8 cellular contexts compared by ENCODE assay signal in the genomic region with DNA sequence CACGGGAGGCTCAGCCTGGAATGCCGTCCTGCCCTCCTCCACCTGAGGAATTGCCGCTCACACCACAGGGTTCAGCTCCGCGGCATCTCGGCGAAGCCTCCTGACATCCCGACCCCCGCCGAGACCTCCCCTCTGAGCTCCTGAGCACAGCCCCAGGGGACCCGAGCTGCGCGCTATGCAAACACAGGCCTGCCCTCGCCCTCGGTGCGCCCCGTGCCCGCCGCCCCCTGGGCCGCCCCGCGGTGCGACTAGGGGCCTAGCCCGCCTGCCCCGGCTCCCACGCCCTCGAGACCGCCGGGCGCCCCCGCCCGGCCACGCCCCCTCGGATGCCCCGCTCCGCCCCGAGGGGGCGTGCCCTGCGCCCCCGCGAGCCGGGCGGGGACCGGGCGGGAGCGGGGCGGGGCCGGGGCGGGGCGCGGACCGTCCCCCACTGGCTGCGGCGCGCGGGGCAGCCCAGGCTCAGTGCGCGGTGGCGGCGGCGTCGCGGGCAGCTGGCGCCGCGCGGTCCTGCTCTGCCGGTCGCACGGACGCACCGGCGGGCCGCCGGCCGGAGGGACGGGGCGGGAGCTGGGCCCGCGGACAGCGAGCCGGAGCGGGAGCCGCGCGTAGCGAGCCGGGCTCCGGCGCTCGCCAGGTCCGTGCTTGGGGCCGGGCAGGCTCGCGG. TPM values are rescaled to one million over a fixed set of nuclear protein-coding genes. Genes with fewer than 3 reads are reported as not detected.
DNase-seq lines count a peak whose midpoint lies in the region; ATAC-seq lines count a peak whose summit lies in the region.

FGFR3 (plus strand) TSS at position 462 of the 664 bp plus-strand sequence. CDS start 642 bp downstream, outside the sequence.

- H3K4me3 ChIP-seq in CD4-positive, CD25-positive, alpha-beta regulatory T cell (ENCODE audit: low read depth, low read length) = no peak within 1 kb of the TSS
- peak within 1 kb of the TSS; percentile 59 for H3K4me3 ChIP-seq in rectal smooth muscle tissue (ENCODE audit: low read length)

- H3K4me1 ChIP-seq in CD4-positive, CD25-positive, alpha-beta regulatory T cell (ENCODE audit: control insufficient read depth, insufficient read depth, low read length, poor library complexity, severe bottlenecking) = peaks cover 24% of the 10 kb centered on the region
- H3K4me1 ChIP-seq in rectal smooth muscle tissue (ENCODE audit: control insufficient read depth, insufficient read depth, low read length) = no peaks in the 10 kb centered on the region

- H3K27ac ChIP-seq in CD4-positive, CD25-positive, alpha-beta regulatory T cell (ENCODE audit: insufficient read depth, low read length, poor library complexity, severe bottlenecking) = no peak within 1 kb of the TSS
- no peak within 1 kb of the TSS for H3K27ac ChIP-seq in rectal smooth muscle tissue (ENCODE audit: low read depth, low read length)

- H3K4me3 Mint-ChIP-seq in CD4-positive, CD25-positive, alpha-beta regulatory T cell = peak within 1 kb of the TSS in 2 of 4 donors; percentile 54 to 72

- H3K27me3 ChIP-seq in CD4-positive, CD25-positive, alpha-beta regulatory T cell (ENCODE audit: control insufficient read depth, insufficient read depth, low read length) = peaks cover 7% of the 10 kb centered on the region
- H3K27me3 ChIP-seq in rectal smooth muscle tissue (ENCODE audit: control insufficient read depth, insufficient read depth, low read length) = peaks cover 19% of the 10 kb centered on the region

- no peaks in the 10 kb centered on the region for H3K36me3 ChIP-seq in CD4-positive, CD25-positive, alpha-beta regulatory T cell (ENCODE audit: control insufficient read depth, insufficient read depth, low read length)
- no peaks in the 10 kb centered on the region for H3K36me3 ChIP-seq in rectal smooth muscle tissue (ENCODE audit: control insufficient read depth, insufficient read depth, low read length)

- no peaks in the 10 kb centered on the region for H3K36me3 Mint-ChIP-seq in CD4-positive, CD25-positive, alpha-beta regulatory T cell

- peaks cover 0 to 6% (median 0%) of the 10 kb centered on the region in 7 donors for H3K9me3 Mint-ChIP-seq in CD4-positive, CD25-positive, alpha-beta regulatory T cell

- intact Hi-C loops in left cardiac atrium (cut with DNase I) = no loop called here

- peak within 1 kb of the TSS in 1 of 3 donors; percentile 63 for H3K27ac Mint-ChIP-seq in CD4-positive, CD25-positive, alpha-beta regulatory T cell

- peak; percentile 54 to 62 for ATAC-seq in CD4-positive, CD25-positive, alpha-beta regulatory T cell (ENCODE audit: low read depth in 2 of 2)
- ATAC-seq in GM21447 (IDR thresholded peaks at IDR 0.05; ENCODE audit: unreplicated experiment) (peak; percentile 51), left cardiac atrium (peak; percentile 76 to 83), GM19452 (IDR thresholded peaks at IDR 0.05; ENCODE audit: unreplicated experiment) (no peak)

- H3K27me3 Mint-ChIP-seq in CD4-positive, CD25-positive, alpha-beta regulatory T cell = peaks cover 34% of the 10 kb centered on the region

- no peak within 1 kb of the TSS for H3K9ac ChIP-seq in rectal smooth muscle tissue (ENCODE audit: low read length)

- DNase-seq in CD4-positive, CD25-positive, alpha-beta regulatory T cell = peak in 1 of 3 donors; percentile 18
- peak; percentile 11 for DNase-seq in NCI-H774 (lab: John Stamatoyannopoulos, UW)
- peak; percentile 78 for DNase-seq in activated effector memory CD4-positive, alpha-beta T cell treated with anti-CD3 and anti-CD28 coated beads, Interleukin-2, amount 50 U/mL, for 16 hours
- DNase-seq in left cardiac atrium = peak; percentile 54
- DNase-seq in NCI-H187 (lab: John Stamatoyannopoulos, UW) = no peak

- no peaks in the 10 kb centered on the region for H3K9me3 ChIP-seq in CD4-positive, CD25-positive, alpha-beta regulatory T cell (ENCODE audit: control insufficient read depth in 2 of 2, low read length in 2 of 2)

- H3K4me1 Mint-ChIP-seq in CD4-positive, CD25-positive, alpha-beta regulatory T cell = peaks cover 0 to 6% (median 0%) of the 10 kb centered on the region in 4 donors

RNA-seq across cellular contexts. Expression of gene FGFR3, which starts in this region (rescaled TPM):
- total RNA-seq in CD4-positive, CD25-positive, alpha-beta regulatory T cell = 0.25 TPM
- not detected for polyA plus RNA-seq in CD4-positive, CD25-positive, alpha-beta regulatory T cell
- 1 to 10 TPM; 1.6 to 5.4 TPM for total RNA-seq in left cardiac atrium

Comparison
In these comparisons a context has a peak if more than half of its experiments do, and no peak if none do; other contexts are left out.
1. Peak in ATAC-seq in CD4-positive, CD25-positive, alpha-beta regulatory T cell; RNA of the gene not detected or under 1 TPM.
2. DNase-seq: peak in NCI-H774 (single experiment), activated effector memory CD4-positive, alpha-beta T cell treated with anti-CD3 and anti-CD28 coated beads, Interleukin-2, amount 50 U/mL, for 16 hours (single experiment) and left cardiac atrium (single experiment); none in NCI-H187 (0 of 2).